13 cellular contexts compared by ENCODE assay signal in the genomic region with DNA sequence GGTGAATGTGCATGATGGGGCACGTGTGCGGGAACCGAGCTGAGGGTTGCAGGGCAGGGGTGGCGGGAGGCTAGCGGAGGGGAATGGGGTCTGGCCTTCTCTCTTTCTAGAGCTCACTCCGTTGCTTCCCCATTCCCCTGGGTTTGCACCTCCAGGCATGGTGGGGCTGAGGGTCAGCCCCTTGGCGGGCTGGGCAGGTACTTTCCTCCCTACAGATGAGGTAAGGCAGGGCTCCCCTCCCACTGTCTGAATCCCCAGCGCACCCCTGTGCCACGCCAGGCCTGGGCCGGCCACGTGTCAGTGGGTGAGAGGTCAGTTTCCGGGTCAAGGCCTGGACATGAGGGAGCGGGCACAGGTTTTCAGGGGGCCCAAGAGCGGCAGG. TPM values are rescaled to one million over a fixed set of nuclear protein-coding genes. Genes with fewer than 3 reads are reported as not detected.
DNase-seq lines count a peak whose midpoint lies in the region; ATAC-seq and TF ChIP-seq lines count a peak whose summit lies in the region.
"Had no signal": no experiment of that assay in that cellular context is flagged by ENCODE, and none has a peak within 500 bp of the region (broad histone marks: within the 10 kb centered on the region; RNA-seq: fewer than 3 reads in every experiment).

No MANE protein-coding gene starts in this region.

- no peak for TF ChIP-seq CTCF in Calu3 (IDR thresholded peaks at IDR 0.05; ENCODE audit: unreplicated experiment)
- no peak for TF ChIP-seq CTCF in RWPE1 (conservative IDR thresholded peaks at IDR 0.05; ENCODE audit: low read depth)
- no peak for TF ChIP-seq CTCF in left ventricle myocardium inferior (IDR thresholded peaks at IDR 0.05; ENCODE audit: borderline replicate concordance)

- peaks cover 20% of the 10 kb centered on the region for H3K4me1 ChIP-seq in left ventricle myocardium inferior

- CTCF ChIA-PET in Calu3 (lab: Charles Lee), result interaction anchor here (0.7 to 3.3 kb wide), 9 partner anchors 8 to 331 kb away, joined by 3 to 59 read pairs (median 5); no protein-coding TSS in a partner anchor
- CTCF ChIA-PET in RWPE1 (lab: Yijun Ruan, JAX), result interaction anchor here (0.6 to 1.6 kb wide), 5 partner anchors 9 to 271 kb away, joined by 3 to 14 read pairs (median 4); a partner anchor contains a TSS

- no peaks in the 10 kb centered on the region for H3K9me3 ChIP-seq in left ventricle myocardium inferior (replicated peaks)
- H3K9me3 ChIP-seq: neutrophil, uterus had no signal

- no peak overlapping the region for H3K4me3 Mint-ChIP-seq in Calu3 (ENCODE audit: low read depth, unreplicated experiment)
- H3K4me3 Mint-ChIP-seq: endodermal cell; T-helper 1 cell treated with Interleukin-12 subunit alpha and Interleukin-12 subunit beta and Interleukin-4 antibody, amounts not matched to agents 30 μg/mL and 1 μg/mL, for 36 hours had no signal

- peak overlapping the region; percentile 88 for H3K27ac ChIP-seq in RWPE1
- peak overlapping the region; percentile 38 for H3K27ac ChIP-seq in left ventricle myocardium inferior (replicated peaks)
- H3K27ac ChIP-seq: uterus had no signal

- H3K27me3 Mint-ChIP-seq in Calu3 (ENCODE audit: unreplicated experiment), result no peaks in the 10 kb centered on the region

- H3K36me3 ChIP-seq in left ventricle myocardium inferior, result no peaks in the 10 kb centered on the region
- H3K36me3 ChIP-seq: neutrophil, uterus had no signal

- no TSS peak for BruUV-seq in Calu3 (replicated peaks; lab: Mats Ljungman, UMichigan)

- H3K4me1 Mint-ChIP-seq in Calu3 (ENCODE audit: low read depth, unreplicated experiment), result peaks cover 27% of the 10 kb centered on the region
- H3K4me1 Mint-ChIP-seq: endodermal cell had no signal

- no peaks in the 10 kb centered on the region for H3K27me3 ChIP-seq in left ventricle myocardium inferior (ENCODE audit: low read depth)
- H3K27me3 ChIP-seq: neutrophil, uterus had no signal

- intact Hi-C loops in Calu3 (cut with micrococcal nuclease; ENCODE audit: unreplicated experiment) (no loop called here), left ventricle myocardium inferior (cut with micrococcal nuclease) (loop anchor here (5.0 kb wide), 1 partner anchor 57 kb away; a partner anchor contains a TSS), sciatic nerve (cut with DNase I) (loop anchor here (5.0 kb wide), 1 partner anchor 57 kb away; a partner anchor contains a TSS)

- POLR2A ChIA-PET in RWPE1 (lab: Yijun Ruan, JAX; ENCODE audit: low non-redundant PET), result no interaction called here

- ATAC-seq in sciatic nerve (peak; percentile 21), GM21515 (IDR thresholded peaks at IDR 0.05; ENCODE audit: unreplicated experiment) (no peak), HG02973 (IDR thresholded peaks at IDR 0.05; ENCODE audit: unreplicated experiment) (no peak)

- peak overlapping the region; percentile 43 for H3K27ac Mint-ChIP-seq in Calu3 (ENCODE audit: unreplicated experiment)
- H3K27ac Mint-ChIP-seq: endodermal cell had no signal

- H3K36me3 Mint-ChIP-seq in Calu3 (ENCODE audit: insufficient read depth, unreplicated experiment), result peaks cover 6% of the 10 kb centered on the region

- H3K9me3 Mint-ChIP-seq in Calu3 (ENCODE audit: low read depth, unreplicated experiment), result no peaks in the 10 kb centered on the region
- H3K9me3 Mint-ChIP-seq: T-helper 1 cell treated with Interleukin-12 subunit alpha and Interleukin-12 subunit beta and Interleukin-4 antibody, amounts not matched to agents 30 μg/mL and 1 μg/mL, for 36 hours had no signal

- DNase-seq in Calu3 (no peak), RWPE1 (ENCODE audit: low spot score) (no peak), left ventricle myocardium inferior (peak; percentile 15), sciatic nerve (ENCODE audit: low spot score) (no peak), SKM-1 (lab: John Stamatoyannopoulos, UW; ENCODE audit: unreplicated experiment) (no peak)
- DNase-seq: activated CD4-positive, alpha-beta T cell treated with anti-CD3 and anti-CD28 coated beads for 4 hours; activated effector memory CD4-positive, alpha-beta T cell treated with Interleukin-2 at 50 U/mL for 16 hours had no signal

- H3K4me3 ChIP-seq in left ventricle myocardium inferior, result no peak overlapping the region
- H3K4me3 ChIP-seq: uterus had no signal

RNA-seq across cellular contexts. Expression of a gene that starts 8.9 kb away (rescaled TPM):
- total RNA-seq in Calu3 (2022) (2.5 and 3.1 TPM in 2 replicates), left ventricle myocardium inferior (3.2 TPM), sciatic nerve (4.1 TPM)

RNA-seq across cellular contexts. Expression of a gene that starts 54.7 kb away (rescaled TPM):
- total RNA-seq in Calu3 (2022) (0.28 and 0.64 TPM in 2 replicates), left ventricle myocardium inferior (21.1 TPM), sciatic nerve (38.2 TPM)

Comparison
In these comparisons a context has a peak if more than half of its experiments do, and no peak if none do; other contexts are left out.
1. RNA of a gene that starts 54.7 kb away (total RNA-seq): 38.2 TPM in sciatic nerve (single experiment) and 21.1 TPM in left ventricle myocardium inferior (single experiment); 0.28 to 0.64 TPM in Calu3; every median in the first group is over 10 times any median in the second.